ENCODE assay signal across 2 cellular contexts in the genomic region with DNA sequence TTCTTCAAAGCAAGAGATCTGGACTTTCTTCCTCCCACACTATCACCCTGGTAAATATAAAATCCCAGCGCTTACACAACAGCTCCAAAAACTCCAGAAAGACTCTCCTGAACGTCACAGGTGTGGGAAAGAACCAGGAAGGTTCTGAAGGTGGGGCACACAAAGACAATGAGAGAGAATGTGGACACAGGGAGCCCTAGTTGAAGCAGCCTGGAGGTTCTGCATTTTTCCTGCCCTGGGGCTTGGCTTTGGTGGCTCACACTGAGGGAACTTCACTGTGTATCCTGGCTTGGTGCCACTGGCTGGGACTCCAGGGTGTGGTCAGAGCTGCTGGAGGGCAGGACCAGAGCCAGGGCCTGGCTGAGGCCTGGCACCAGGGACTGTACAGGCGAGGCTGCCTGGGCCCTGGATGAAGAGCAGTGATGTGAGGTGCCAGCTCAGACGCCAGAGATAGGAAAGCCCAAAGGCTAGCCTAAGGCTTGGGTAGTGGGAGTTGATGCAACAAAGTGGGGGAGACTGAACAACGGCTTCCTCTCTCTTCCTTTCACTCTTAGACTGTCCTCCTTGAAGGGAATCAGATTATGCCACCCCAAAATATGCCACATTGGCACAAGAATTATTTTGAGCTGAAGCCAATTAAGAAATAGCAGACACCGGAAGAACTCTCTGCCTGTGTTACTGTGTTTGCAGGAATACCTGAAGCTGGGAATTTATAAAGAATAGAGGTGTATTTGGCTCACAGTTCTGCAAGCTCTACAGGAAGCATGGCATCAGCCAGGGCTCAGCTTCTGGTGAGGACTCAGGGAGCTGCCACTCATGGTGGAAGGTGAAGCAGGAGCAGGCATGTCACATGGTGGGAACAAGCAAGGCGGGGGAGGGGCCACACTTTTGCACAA.
TF ChIP-seq lines count a peak whose summit lies in the region.

No MANE protein-coding gene starts in this region.

TF ChIP-seq in A549, 52 proteins besides CTCF, POLR2A, EP300 and RAD21 (continued from another document and continues in another):
- TF ChIP-seq, protein P1, sequence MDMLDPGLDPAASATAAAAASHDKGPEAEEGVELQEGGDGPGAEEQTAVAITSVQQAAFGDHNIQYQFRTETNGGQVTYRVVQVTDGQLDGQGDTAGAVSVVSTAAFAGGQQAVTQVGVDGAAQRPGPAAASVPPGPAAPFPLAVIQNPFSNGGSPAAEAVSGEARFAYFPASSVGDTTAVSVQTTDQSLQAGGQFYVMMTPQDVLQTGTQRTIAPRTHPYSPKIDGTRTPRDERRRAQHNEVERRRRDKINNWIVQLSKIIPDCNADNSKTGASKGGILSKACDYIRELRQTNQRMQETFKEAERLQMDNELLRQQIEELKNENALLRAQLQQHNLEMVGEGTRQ (IDR thresholded peaks at IDR 0.05) = peak; percentile 46; the same call in 1 of the 2 replicates
- 0 out of 2 replicates have a peak, but pooled peaks have one; percentile 31 for TF ChIP-seq FOSB (CRISPR knock-in tag; IDR thresholded peaks at IDR 0.05)
- TF ChIP-seq BCL3 (IDR thresholded peaks at IDR 0.05) = 0 out of 3 replicates have a peak, but pooled peaks have one; percentile 39
- no peak for TF ChIP-seq MAFK (IDR thresholded peaks at IDR 0.05; ENCODE audit: partially characterized antibody)
- no peak for TF ChIP-seq CBX8 (IDR thresholded peaks at IDR 0.05)
- peak; percentile 84; the same call in 1 of the 2 replicates for TF ChIP-seq HOXB13 (CRISPR knock-in tag; IDR thresholded peaks at IDR 0.05; ENCODE audit: low read depth)
- TF ChIP-seq TFCP2L1 (CRISPR knock-in tag; IDR thresholded peaks at IDR 0.05) = no peak; the same call in 1 of the 2 replicates
- TF ChIP-seq, protein P2, sequence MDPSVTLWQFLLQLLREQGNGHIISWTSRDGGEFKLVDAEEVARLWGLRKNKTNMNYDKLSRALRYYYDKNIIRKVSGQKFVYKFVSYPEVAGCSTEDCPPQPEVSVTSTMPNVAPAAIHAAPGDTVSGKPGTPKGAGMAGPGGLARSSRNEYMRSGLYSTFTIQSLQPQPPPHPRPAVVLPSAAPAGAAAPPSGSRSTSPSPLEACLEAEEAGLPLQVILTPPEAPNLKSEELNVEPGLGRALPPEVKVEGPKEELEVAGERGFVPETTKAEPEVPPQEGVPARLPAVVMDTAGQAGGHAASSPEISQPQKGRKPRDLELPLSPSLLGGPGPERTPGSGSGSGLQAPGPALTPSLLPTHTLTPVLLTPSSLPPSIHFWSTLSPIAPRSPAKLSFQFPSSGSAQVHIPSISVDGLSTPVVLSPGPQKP (IDR thresholded peaks at IDR 0.05; ENCODE audit: low read depth, low read length) = no peak
- no peak; the same call in 1 of the 2 replicates for TF ChIP-seq FOXS1 (CRISPR knock-in tag; IDR thresholded peaks at IDR 0.05)
- TF ChIP-seq REST (IDR thresholded peaks at IDR 0.05) = no peak
- TF ChIP-seq SMC3 (IDR thresholded peaks at IDR 0.05) = no peak; the same call in 1 of the 3 replicates
- peak; percentile 87 for TF ChIP-seq ZSCAN20 (CRISPR knock-in tag; IDR thresholded peaks at IDR 0.05)
- TF ChIP-seq EHMT2 (IDR thresholded peaks at IDR 0.05; ENCODE audit: low read depth) = no peak
- TF ChIP-seq MYC (IDR thresholded peaks at IDR 0.05; ENCODE audit: borderline replicate concordance, low read length) = peak; percentile 44
- TF ChIP-seq, protein P3, sequence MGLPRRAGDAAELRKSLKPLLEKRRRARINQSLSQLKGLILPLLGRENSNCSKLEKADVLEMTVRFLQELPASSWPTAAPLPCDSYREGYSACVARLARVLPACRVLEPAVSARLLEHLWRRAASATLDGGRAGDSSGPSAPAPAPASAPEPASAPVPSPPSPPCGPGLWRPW (IDR thresholded peaks at IDR 0.05) = no peak
- TF ChIP-seq FOSL2 (IDR thresholded peaks at IDR 0.05) = no peak
- peak; percentile 36 for TF ChIP-seq FOSL2 (CRISPR knock-in tag; IDR thresholded peaks at IDR 0.05)
- peak; percentile 71 to 82 for TF ChIP-seq CEBPB (IDR thresholded peaks at IDR 0.05)
- TF ChIP-seq HOXA7 (CRISPR knock-in tag; IDR thresholded peaks at IDR 0.05) = no peak
- TF ChIP-seq POLR2AphosphoS2 (conservative IDR thresholded peaks at IDR 0.05; ENCODE audit: low read length) = no peak
- no peak for TF ChIP-seq NR3C1 (IDR thresholded peaks at IDR 0.05)
- no peak for TF ChIP-seq RCOR1 (IDR thresholded peaks at IDR 0.05; ENCODE audit: low read depth, low read length)
- no peak for TF ChIP-seq ZFP36 (IDR thresholded peaks at IDR 0.05; ENCODE audit: borderline replicate concordance, partially characterized antibody)
- TF ChIP-seq, protein P4, sequence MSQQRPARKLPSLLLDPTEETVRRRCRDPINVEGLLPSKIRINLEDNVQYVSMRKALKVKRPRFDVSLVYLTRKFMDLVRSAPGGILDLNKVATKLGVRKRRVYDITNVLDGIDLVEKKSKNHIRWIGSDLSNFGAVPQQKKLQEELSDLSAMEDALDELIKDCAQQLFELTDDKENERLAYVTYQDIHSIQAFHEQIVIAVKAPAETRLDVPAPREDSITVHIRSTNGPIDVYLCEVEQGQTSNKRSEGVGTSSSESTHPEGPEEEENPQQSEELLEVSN (IDR thresholded peaks at IDR 0.05; ENCODE audit: borderline replicate concordance, low read depth) = no peak

TF ChIP-seq in HEK293, 187 proteins besides CTCF, POLR2A, EP300 and RAD21 (continued from another document):
- no peak for TF ChIP-seq ZNF701 (tag by site-specific recombination; IDR thresholded peaks at IDR 0.05)
- TF ChIP-seq, protein P5, sequence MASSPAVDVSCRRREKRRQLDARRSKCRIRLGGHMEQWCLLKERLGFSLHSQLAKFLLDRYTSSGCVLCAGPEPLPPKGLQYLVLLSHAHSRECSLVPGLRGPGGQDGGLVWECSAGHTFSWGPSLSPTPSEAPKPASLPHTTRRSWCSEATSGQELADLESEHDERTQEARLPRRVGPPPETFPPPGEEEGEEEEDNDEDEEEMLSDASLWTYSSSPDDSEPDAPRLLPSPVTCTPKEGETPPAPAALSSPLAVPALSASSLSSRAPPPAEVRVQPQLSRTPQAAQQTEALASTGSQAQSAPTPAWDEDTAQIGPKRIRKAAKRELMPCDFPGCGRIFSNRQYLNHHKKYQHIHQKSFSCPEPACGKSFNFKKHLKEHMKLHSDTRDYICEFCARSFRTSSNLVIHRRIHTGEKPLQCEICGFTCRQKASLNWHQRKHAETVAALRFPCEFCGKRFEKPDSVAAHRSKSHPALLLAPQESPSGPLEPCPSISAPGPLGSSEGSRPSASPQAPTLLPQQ (tag by site-specific recombination; IDR thresholded peaks at IDR 0.05) = no peak; the same call in 1 of the 2 replicates
- TF ChIP-seq KLF10 (tag by site-specific recombination; IDR thresholded peaks at IDR 0.05) = no peak
- TF ChIP-seq ZNF561 (tag by site-specific recombination; IDR thresholded peaks at IDR 0.05; ENCODE audit: borderline replicate concordance) = no peak
- TF ChIP-seq, protein P6, sequence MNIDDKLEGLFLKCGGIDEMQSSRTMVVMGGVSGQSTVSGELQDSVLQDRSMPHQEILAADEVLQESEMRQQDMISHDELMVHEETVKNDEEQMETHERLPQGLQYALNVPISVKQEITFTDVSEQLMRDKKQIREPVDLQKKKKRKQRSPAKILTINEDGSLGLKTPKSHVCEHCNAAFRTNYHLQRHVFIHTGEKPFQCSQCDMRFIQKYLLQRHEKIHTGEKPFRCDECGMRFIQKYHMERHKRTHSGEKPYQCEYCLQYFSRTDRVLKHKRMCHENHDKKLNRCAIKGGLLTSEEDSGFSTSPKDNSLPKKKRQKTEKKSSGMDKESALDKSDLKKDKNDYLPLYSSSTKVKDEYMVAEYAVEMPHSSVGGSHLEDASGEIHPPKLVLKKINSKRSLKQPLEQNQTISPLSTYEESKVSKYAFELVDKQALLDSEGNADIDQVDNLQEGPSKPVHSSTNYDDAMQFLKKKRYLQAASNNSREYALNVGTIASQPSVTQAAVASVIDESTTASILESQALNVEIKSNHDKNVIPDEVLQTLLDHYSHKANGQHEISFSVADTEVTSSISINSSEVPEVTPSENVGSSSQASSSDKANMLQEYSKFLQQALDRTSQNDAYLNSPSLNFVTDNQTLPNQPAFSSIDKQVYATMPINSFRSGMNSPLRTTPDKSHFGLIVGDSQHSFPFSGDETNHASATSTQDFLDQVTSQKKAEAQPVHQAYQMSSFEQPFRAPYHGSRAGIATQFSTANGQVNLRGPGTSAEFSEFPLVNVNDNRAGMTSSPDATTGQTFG (tag by site-specific recombination; IDR thresholded peaks at IDR 0.05; ENCODE audit: borderline replicate concordance) = no peak
- peak; percentile 76 for TF ChIP-seq GLIS1 (tag by site-specific recombination; IDR thresholded peaks at IDR 0.05)
- no peak for TF ChIP-seq SP3 (tag by site-specific recombination; IDR thresholded peaks at IDR 0.05)
